In genomic region chr2:143802871-143803650, GRCh38 we compare ENCODE assay signal across 10 cellular contexts.
DNase-seq lines count a peak whose midpoint lies in the region; ATAC-seq, FAIRE-seq and TF ChIP-seq lines count a peak whose summit lies in the region.
"Had no signal": no experiment of that assay in that cellular context is flagged by ENCODE, and none has a peak within 500 bp of the region (broad histone marks: within the 10 kb centered on the region; RNA-seq: fewer than 3 reads in every experiment).

No MANE protein-coding gene starts in this region.

- CTCF ChIA-PET in activated CD8-positive, alpha-beta T cell treated with anti-CD3 and anti-CD28 coated beads, Interleukin-2, amount 10 ng/mL, durations not matched to agents 7 days and 5 days (lab: Charles Lee): interaction anchor here (1.2 kb wide), 2 partner anchors 12 to 105 kb away, joined by 3 to 4 read pairs; no protein-coding TSS in a partner anchor

- no peak overlapping the region for H3K4me3 Mint-ChIP-seq in activated CD8-positive, alpha-beta T cell treated with anti-CD3 and anti-CD28 coated beads, Interleukin-2, amount 10 ng/mL, durations not matched to agents 7 days and 5 days
- H3K4me3 Mint-ChIP-seq: activated naive CD4-positive, alpha-beta T cell treated with anti-CD3 and anti-CD28 coated beads for 36 hours had no signal

- DNase-seq in GM12891 (ENCODE audit: insufficient read length, low spot score) (peak; percentile 25), mucosa of gallbladder (ENCODE audit: low spot score) (no peak), DMS79 treated with DMSO at 0.1 percent for 48 hours (lab: John Stamatoyannopoulos, UW) (no peak), NCI-H1048 (lab: John Stamatoyannopoulos, UW) (no peak), H54 (ENCODE audit: insufficient read length, low spot score) (no peak)
- no peak for DNase-seq in activated CD8-positive, alpha-beta T cell treated with anti-CD3 and anti-CD28 coated beads, Interleukin-2, amount 10 ng/mL, durations not matched to agents 7 days and 5 days
- DNase-seq: activated naive CD4-positive, alpha-beta T cell treated with anti-CD3 and anti-CD28 coated beads for 36 hours; erythroblast had no signal

- H3K36me3 Mint-ChIP-seq in activated CD8-positive, alpha-beta T cell treated with anti-CD3 and anti-CD28 coated beads, Interleukin-2, amount 10 ng/mL, durations not matched to agents 7 days and 5 days (ENCODE audit: low read depth): no peaks in the 10 kb centered on the region

- peak; percentile 89 for ATAC-seq in GM19455 (IDR thresholded peaks at IDR 0.05; ENCODE audit: unreplicated experiment)
- ATAC-seq in HG03045 (IDR thresholded peaks at IDR 0.05; ENCODE audit: unreplicated experiment): peak; percentile 72
- peak; percentile 44 for ATAC-seq in activated CD8-positive, alpha-beta T cell treated with anti-CD3 and anti-CD28 coated beads, Interleukin-2, amount 10 ng/mL, durations not matched to agents 7 days and 5 days

- peak; percentile 23 for FAIRE-seq in GM12891 (lab: Jason Lieb, UNC)
- FAIRE-seq in H54 (lab: Jason Lieb, UNC): no peak

- TF ChIP-seq POLR2A in GM12891 (IDR thresholded peaks at IDR 0.05; ENCODE audit: low read depth, low read length) (no peak), H54 (IDR thresholded peaks at IDR 0.05; ENCODE audit: low read depth, low read length) (no peak)

- peaks cover 7% of the 10 kb centered on the region for H3K4me1 Mint-ChIP-seq in activated CD8-positive, alpha-beta T cell treated with anti-CD3 and anti-CD28 coated beads, Interleukin-2, amount 10 ng/mL, durations not matched to agents 7 days and 5 days (ENCODE audit: low read depth)

- H3K9me3 Mint-ChIP-seq in activated CD8-positive, alpha-beta T cell treated with anti-CD3 and anti-CD28 coated beads, Interleukin-2, amount 10 ng/mL, durations not matched to agents 7 days and 5 days (ENCODE audit: insufficient read depth): no peaks in the 10 kb centered on the region
- H3K9me3 Mint-ChIP-seq: activated naive CD4-positive, alpha-beta T cell treated with anti-CD3 and anti-CD28 coated beads for 36 hours had no signal

- POLR2A ChIA-PET in activated CD8-positive, alpha-beta T cell treated with anti-CD3 and anti-CD28 coated beads, Interleukin-2, amount 10 ng/mL, durations not matched to agents 7 days and 5 days (lab: Charles Lee): interaction anchor here (0.6 to 0.7 kb wide), 2 partner anchors 823 to 939 kb away, joined by 3 read pairs; no protein-coding TSS in a partner anchor

- peaks cover 3% of the 10 kb centered on the region for H3K27me3 Mint-ChIP-seq in activated CD8-positive, alpha-beta T cell treated with anti-CD3 and anti-CD28 coated beads, Interleukin-2, amount 10 ng/mL, durations not matched to agents 7 days and 5 days (ENCODE audit: low read depth)

- H3K27ac Mint-ChIP-seq in activated CD8-positive, alpha-beta T cell treated with anti-CD3 and anti-CD28 coated beads, Interleukin-2, amount 10 ng/mL, durations not matched to agents 7 days and 5 days: peak overlapping the region; percentile 28
- H3K27ac Mint-ChIP-seq: activated naive CD4-positive, alpha-beta T cell treated with anti-CD3 and anti-CD28 coated beads for 36 hours had no signal

TF ChIP-seq in GM12891, 5 proteins besides CTCF, POLR2A, EP300 and RAD21:
- TF ChIP-seq SPI1 (IDR thresholded peaks at IDR 0.05; ENCODE audit: low read depth, low read length) (peak; percentile 37), PAX5 (IDR thresholded peaks at IDR 0.05; ENCODE audit: insufficient read depth, low read length, severe bottlenecking) (no peak)
